1 cellular context compared by ENCODE assay signal in the genomic region with DNA sequence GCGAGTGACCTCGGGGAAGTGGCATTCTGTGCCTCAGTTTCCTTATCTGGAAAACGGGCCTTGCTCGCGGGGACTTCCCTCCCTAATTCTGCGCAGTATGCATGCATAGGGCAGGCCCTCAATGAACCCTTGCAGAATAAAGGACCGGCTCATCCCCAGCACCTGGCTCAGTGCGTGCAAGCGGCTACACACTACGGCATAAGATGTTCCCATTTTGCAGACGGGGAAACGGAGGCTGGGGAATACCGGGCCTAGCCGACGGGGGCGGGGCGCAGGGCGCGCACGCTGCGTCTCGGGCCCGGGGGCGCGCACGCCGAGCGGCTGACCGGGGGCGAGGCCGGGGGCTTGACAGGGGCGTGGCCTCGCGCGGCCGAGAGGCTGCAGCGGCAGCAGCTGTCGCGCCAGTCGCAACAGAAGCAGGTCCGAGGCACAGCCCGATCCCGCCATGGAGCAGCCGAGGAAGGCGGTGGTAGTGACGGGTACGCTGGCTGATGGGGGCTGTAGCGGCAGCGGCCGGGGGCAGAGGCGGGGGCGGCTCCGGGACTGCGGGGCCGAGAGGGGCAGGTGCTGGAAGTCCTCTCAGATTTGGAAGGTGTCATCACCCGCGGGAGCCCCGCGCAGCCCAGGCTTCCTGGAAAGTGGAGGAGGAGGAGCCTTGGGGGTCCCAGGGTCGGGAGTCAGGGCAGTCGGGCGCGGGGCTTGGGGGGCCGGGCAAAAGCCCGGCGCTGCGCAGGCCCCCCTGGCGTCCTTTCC.
TF ChIP-seq lines count a peak whose summit lies in the region.

A gene with protein sequence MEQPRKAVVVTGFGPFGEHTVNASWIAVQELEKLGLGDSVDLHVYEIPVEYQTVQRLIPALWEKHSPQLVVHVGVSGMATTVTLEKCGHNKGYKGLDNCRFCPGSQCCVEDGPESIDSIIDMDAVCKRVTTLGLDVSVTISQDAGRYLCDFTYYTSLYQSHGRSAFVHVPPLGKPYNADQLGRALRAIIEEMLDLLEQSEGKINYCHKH (plus strand): TSS at position 362 of the 753 bp plus-strand sequence. CDS start 84 bp downstream, at position 446.

TF ChIP-seq in HEK293, 187 proteins besides CTCF, POLR2A, EP300 and RAD21 (continued from another document and continues in another):
- TF ChIP-seq, protein P1, sequence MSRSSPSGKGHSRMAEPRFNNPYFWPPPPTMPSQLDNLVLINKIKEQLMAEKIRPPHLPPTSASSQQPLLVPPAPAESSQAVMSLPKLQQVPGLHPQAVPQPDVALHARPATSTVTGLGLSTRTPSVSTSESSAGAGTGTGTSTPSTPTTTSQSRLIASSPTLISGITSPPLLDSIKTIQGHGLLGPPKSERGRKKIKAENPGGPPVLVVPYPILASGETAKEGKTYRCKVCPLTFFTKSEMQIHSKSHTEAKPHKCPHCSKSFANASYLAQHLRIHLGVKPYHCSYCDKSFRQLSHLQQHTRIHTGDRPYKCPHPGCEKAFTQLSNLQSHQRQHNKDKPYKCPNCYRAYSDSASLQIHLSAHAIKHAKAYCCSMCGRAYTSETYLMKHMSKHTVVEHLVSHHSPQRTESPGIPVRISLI (tag by site-specific recombination; IDR thresholded peaks at IDR 0.05): no peak
- TF ChIP-seq BCL11A (tag by site-specific recombination; IDR thresholded peaks at IDR 0.05; ENCODE audit: low read depth) (peak; percentile 14; the same call in 1 of the 2 replicates), SP7 (tag by site-specific recombination; IDR thresholded peaks at IDR 0.05) (no peak), ZNF596 (tag by site-specific recombination; IDR thresholded peaks at IDR 0.05) (no peak), ZBTB21 (tag by site-specific recombination; IDR thresholded peaks at IDR 0.05) (no peak), ZNF404 (tag by site-specific recombination; IDR thresholded peaks at IDR 0.05) (no peak), MEIS1 (CRISPR knock-in tag; IDR thresholded peaks at IDR 0.05; ENCODE audit: borderline replicate concordance) (no peak), ZNF341 (tag by site-specific recombination; IDR thresholded peaks at IDR 0.05; ENCODE audit: low read depth) (no peak), ZNF660 (tag by site-specific recombination; IDR thresholded peaks at IDR 0.05) (no peak), ZNF623 (tag by site-specific recombination; IDR thresholded peaks at IDR 0.05) (no peak), ZFP69B (tag by site-specific recombination; IDR thresholded peaks at IDR 0.05) (no peak), RBAK (tag by site-specific recombination; IDR thresholded peaks at IDR 0.05) (no peak), ZNF10 (tag by site-specific recombination; IDR thresholded peaks at IDR 0.05) (no peak), ZFHX2 (tag by site-specific recombination; conservative IDR thresholded peaks at IDR 0.05) (peak; percentile 72), ZNF202 (tag by site-specific recombination; IDR thresholded peaks at IDR 0.05; ENCODE audit: borderline replicate concordance) (no peak), ZNF335 (tag by site-specific recombination; conservative IDR thresholded peaks at IDR 0.05) (peak; percentile 91), ZNF776 (tag by site-specific recombination; IDR thresholded peaks at IDR 0.05; ENCODE audit: borderline replicate concordance) (no peak), ZNF2 (tag by site-specific recombination; IDR thresholded peaks at IDR 0.05) (no peak), ZXDB (tag by site-specific recombination; IDR thresholded peaks at IDR 0.05) (peak; percentile 63; the same call in 1 of the 2 replicates), ZNF114 (tag by site-specific recombination; IDR thresholded peaks at IDR 0.05) (no peak), GLIS2 (tag by site-specific recombination; IDR thresholded peaks at IDR 0.05) (no peak), KLF9 (tag by site-specific recombination; IDR thresholded peaks at IDR 0.05; ENCODE audit: low read depth) (peak; percentile 86), ZNF146 (tag by site-specific recombination; IDR thresholded peaks at IDR 0.05) (no peak), ZNF138 (tag by site-specific recombination; IDR thresholded peaks at IDR 0.05; ENCODE audit: borderline replicate concordance) (no peak), ZNF600 (tag by site-specific recombination; IDR thresholded peaks at IDR 0.05) (peak; percentile 41; the same call in 1 of the 2 replicates), ZNF48 (tag by site-specific recombination; IDR thresholded peaks at IDR 0.05) (no peak), EGR2 (tag by site-specific recombination; IDR thresholded peaks at IDR 0.05; ENCODE audit: low read depth) (peak; percentile 52; the same call in 1 of the 2 replicates), ZNF248 (tag by site-specific recombination; IDR thresholded peaks at IDR 0.05) (no peak), ZNF843 (tag by site-specific recombination; IDR thresholded peaks at IDR 0.05) (no peak)
- TF ChIP-seq, protein P2, sequence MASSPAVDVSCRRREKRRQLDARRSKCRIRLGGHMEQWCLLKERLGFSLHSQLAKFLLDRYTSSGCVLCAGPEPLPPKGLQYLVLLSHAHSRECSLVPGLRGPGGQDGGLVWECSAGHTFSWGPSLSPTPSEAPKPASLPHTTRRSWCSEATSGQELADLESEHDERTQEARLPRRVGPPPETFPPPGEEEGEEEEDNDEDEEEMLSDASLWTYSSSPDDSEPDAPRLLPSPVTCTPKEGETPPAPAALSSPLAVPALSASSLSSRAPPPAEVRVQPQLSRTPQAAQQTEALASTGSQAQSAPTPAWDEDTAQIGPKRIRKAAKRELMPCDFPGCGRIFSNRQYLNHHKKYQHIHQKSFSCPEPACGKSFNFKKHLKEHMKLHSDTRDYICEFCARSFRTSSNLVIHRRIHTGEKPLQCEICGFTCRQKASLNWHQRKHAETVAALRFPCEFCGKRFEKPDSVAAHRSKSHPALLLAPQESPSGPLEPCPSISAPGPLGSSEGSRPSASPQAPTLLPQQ (tag by site-specific recombination; IDR thresholded peaks at IDR 0.05): 0 out of 2 replicates have a peak, but pooled peaks have one; percentile 14
- TF ChIP-seq, protein P3, sequence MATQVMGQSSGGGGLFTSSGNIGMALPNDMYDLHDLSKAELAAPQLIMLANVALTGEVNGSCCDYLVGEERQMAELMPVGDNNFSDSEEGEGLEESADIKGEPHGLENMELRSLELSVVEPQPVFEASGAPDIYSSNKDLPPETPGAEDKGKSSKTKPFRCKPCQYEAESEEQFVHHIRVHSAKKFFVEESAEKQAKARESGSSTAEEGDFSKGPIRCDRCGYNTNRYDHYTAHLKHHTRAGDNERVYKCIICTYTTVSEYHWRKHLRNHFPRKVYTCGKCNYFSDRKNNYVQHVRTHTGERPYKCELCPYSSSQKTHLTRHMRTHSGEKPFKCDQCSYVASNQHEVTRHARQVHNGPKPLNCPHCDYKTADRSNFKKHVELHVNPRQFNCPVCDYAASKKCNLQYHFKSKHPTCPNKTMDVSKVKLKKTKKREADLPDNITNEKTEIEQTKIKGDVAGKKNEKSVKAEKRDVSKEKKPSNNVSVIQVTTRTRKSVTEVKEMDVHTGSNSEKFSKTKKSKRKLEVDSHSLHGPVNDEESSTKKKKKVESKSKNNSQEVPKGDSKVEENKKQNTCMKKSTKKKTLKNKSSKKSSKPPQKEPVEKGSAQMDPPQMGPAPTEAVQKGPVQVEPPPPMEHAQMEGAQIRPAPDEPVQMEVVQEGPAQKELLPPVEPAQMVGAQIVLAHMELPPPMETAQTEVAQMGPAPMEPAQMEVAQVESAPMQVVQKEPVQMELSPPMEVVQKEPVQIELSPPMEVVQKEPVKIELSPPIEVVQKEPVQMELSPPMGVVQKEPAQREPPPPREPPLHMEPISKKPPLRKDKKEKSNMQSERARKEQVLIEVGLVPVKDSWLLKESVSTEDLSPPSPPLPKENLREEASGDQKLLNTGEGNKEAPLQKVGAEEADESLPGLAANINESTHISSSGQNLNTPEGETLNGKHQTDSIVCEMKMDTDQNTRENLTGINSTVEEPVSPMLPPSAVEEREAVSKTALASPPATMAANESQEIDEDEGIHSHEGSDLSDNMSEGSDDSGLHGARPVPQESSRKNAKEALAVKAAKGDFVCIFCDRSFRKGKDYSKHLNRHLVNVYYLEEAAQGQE (tag by site-specific recombination; IDR thresholded peaks at IDR 0.05): no peak
- TF ChIP-seq, protein P4, sequence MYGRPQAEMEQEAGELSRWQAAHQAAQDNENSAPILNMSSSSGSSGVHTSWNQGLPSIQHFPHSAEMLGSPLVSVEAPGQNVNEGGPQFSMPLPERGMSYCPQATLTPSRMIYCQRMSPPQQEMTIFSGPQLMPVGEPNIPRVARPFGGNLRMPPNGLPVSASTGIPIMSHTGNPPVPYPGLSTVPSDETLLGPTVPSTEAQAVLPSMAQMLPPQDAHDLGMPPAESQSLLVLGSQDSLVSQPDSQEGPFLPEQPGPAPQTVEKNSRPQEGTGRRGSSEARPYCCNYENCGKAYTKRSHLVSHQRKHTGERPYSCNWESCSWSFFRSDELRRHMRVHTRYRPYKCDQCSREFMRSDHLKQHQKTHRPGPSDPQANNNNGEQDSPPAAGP (tag by site-specific recombination; IDR thresholded peaks at IDR 0.05): peak; percentile 30; the same call in 1 of the 2 replicates
- TF ChIP-seq, protein P5, sequence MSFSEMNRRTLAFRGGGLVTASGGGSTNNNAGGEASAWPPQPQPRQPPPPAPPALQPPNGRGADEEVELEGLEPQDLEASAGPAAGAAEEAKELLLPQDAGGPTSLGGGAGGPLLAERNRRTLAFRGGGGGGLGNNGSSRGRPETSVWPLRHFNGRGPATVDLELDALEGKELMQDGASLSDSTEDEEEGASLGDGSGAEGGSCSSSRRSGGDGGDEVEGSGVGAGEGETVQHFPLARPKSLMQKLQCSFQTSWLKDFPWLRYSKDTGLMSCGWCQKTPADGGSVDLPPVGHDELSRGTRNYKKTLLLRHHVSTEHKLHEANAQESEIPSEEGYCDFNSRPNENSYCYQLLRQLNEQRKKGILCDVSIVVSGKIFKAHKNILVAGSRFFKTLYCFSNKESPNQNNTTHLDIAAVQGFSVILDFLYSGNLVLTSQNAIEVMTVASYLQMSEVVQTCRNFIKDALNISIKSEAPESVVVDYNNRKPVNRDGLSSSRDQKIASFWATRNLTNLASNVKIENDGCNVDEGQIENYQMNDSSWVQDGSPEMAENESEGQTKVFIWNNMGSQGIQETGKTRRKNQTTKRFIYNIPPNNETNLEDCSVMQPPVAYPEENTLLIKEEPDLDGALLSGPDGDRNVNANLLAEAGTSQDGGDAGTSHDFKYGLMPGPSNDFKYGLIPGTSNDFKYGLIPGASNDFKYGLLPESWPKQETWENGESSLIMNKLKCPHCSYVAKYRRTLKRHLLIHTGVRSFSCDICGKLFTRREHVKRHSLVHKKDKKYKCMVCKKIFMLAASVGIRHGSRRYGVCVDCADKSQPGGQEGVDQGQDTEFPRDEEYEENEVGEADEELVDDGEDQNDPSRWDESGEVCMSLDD (tag by site-specific recombination; IDR thresholded peaks at IDR 0.05): no peak
- TF ChIP-seq, protein P6, sequence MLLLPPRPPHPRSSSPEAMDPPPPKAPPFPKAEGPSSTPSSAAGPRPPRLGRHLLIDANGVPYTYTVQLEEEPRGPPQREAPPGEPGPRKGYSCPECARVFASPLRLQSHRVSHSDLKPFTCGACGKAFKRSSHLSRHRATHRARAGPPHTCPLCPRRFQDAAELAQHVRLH (tag by site-specific recombination; IDR thresholded peaks at IDR 0.05): peak; percentile 92
- TF ChIP-seq, protein P7, sequence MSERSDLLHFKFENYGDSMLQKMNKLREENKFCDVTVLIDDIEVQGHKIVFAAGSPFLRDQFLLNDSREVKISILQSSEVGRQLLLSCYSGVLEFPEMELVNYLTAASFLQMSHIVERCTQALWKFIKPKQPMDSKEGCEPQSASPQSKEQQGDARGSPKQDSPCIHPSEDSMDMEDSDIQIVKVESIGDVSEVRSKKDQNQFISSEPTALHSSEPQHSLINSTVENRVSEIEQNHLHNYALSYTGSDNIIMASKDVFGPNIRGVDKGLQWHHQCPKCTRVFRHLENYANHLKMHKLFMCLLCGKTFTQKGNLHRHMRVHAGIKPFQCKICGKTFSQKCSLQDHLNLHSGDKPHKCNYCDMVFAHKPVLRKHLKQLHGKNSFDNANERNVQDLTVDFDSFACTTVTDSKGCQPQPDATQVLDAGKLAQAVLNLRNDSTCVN (tag by site-specific recombination; optimal IDR thresholded peaks at IDR 0.05): peak; percentile 70
- TF ChIP-seq, protein P8, sequence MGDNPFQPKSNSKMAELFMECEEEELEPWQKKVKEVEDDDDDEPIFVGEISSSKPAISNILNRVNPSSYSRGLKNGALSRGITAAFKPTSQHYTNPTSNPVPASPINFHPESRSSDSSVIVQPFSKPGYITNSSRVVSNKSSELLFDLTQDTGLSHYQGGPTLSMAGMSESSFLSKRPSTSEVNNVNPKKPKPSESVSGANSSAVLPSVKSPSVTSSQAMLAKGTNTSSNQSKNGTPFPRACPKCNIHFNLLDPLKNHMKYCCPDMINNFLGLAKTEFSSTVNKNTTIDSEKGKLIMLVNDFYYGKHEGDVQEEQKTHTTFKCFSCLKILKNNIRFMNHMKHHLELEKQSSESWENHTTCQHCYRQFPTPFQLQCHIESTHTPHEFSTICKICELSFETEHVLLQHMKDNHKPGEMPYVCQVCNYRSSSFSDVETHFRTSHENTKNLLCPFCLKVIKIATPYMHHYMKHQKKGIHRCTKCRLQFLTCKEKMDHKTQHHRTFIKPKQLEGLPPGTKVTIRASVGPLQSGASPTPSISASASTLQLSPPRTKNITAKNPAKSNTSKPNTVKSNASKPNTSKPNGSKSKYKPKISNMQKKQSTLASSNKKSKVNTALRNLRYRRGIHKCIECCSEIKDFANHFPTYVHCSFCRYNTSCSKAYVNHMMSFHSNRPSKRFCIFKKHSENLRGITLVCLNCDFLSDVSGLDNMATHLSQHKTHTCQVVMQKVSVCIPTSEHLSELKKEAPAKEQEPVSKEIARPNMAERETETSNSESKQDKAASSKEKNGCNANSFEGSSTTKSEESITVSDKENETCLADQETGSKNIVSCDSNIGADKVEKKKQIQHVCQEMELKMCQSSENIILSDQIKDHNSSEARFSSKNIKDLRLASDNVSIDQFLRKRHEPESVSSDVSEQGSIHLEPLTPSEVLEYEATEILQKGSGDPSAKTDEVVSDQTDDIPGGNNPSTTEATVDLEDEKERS (tag by site-specific recombination; IDR thresholded peaks at IDR 0.05): no peak
- TF ChIP-seq, protein P9, sequence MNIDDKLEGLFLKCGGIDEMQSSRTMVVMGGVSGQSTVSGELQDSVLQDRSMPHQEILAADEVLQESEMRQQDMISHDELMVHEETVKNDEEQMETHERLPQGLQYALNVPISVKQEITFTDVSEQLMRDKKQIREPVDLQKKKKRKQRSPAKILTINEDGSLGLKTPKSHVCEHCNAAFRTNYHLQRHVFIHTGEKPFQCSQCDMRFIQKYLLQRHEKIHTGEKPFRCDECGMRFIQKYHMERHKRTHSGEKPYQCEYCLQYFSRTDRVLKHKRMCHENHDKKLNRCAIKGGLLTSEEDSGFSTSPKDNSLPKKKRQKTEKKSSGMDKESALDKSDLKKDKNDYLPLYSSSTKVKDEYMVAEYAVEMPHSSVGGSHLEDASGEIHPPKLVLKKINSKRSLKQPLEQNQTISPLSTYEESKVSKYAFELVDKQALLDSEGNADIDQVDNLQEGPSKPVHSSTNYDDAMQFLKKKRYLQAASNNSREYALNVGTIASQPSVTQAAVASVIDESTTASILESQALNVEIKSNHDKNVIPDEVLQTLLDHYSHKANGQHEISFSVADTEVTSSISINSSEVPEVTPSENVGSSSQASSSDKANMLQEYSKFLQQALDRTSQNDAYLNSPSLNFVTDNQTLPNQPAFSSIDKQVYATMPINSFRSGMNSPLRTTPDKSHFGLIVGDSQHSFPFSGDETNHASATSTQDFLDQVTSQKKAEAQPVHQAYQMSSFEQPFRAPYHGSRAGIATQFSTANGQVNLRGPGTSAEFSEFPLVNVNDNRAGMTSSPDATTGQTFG (tag by site-specific recombination; IDR thresholded peaks at IDR 0.05; ENCODE audit: borderline replicate concordance): no peak
